9 cellular contexts compared by ENCODE assay signal in the genomic region with DNA sequence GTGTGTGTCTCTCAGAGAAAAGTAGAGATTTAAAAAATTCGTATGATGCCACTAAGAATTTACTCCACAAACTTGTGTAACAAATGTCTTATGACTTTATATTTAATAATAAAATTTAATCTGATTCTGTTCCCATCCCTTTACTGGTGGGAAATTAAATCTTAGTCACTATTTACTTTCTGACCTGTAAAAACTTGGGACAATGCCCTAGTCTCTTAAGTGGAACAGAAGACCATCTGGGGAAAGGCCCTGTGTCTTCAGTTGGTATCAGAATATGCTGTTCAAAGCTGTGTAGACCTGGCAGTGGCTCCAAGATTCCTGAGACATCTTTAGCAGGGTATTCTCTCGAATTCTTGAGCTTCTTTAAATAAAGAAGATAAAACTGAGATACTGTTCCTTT.
"Had no signal": no experiment of that assay in that cellular context is flagged by ENCODE, and none has a peak within 500 bp of the region (broad histone marks: within the 10 kb centered on the region; RNA-seq: fewer than 3 reads in every experiment).

No MANE protein-coding gene starts in this region.

- H3K9me3 ChIP-seq: HAP-1 had no signal

- ATAC-seq: GM23338, HCT116 had no signal

- H3K9ac ChIP-seq: GM23248 had no signal

- H2AFZ ChIP-seq: GM23248 had no signal

- H3K4me2 ChIP-seq: GM23338 had no signal

- DNase-seq: GM23248, GOT3, H7, H9, HCEC 1CT, HFFc6 had no signal

- H3K4me3 ChIP-seq: GM23248, GM23338, HAP-1 had no signal

- H3K27ac ChIP-seq: GM23248 had no signal
